1 cellular context compared by ENCODE assay signal in the genomic region with DNA sequence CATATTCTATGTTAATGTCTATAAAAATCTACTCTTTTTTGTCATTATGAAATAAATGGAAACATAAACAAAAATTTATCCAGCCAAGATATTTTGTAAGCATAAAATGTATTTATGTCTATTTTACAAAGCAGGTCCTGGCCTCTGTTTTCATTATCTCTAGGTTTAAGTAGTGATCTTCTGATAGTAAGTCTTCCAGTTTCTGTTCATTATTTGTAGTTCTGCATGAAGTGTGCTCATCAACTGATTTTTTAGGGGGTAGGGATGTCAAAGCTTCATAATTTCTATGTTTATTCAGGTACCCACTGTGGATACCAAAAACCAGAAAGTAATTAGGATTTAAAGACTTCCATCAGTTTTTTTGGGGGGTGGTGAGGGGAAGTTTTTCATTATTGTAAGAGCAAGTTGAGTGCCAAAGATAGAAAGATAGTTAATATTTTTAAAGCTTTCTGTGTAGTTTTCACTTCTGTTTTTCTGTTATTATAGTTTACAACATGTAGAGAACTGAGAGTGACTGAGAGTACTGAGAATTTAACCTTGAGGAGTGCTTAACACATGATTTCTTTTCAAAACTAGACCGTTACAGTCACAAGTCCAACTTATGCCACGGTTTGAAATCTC.
TF ChIP-seq lines count a peak whose summit lies in the region.

No MANE protein-coding gene starts in this region.

TF ChIP-seq in GM12878, 131 proteins besides CTCF, POLR2A, EP300 and RAD21 (continued from another document):
- TF ChIP-seq, protein P1, sequence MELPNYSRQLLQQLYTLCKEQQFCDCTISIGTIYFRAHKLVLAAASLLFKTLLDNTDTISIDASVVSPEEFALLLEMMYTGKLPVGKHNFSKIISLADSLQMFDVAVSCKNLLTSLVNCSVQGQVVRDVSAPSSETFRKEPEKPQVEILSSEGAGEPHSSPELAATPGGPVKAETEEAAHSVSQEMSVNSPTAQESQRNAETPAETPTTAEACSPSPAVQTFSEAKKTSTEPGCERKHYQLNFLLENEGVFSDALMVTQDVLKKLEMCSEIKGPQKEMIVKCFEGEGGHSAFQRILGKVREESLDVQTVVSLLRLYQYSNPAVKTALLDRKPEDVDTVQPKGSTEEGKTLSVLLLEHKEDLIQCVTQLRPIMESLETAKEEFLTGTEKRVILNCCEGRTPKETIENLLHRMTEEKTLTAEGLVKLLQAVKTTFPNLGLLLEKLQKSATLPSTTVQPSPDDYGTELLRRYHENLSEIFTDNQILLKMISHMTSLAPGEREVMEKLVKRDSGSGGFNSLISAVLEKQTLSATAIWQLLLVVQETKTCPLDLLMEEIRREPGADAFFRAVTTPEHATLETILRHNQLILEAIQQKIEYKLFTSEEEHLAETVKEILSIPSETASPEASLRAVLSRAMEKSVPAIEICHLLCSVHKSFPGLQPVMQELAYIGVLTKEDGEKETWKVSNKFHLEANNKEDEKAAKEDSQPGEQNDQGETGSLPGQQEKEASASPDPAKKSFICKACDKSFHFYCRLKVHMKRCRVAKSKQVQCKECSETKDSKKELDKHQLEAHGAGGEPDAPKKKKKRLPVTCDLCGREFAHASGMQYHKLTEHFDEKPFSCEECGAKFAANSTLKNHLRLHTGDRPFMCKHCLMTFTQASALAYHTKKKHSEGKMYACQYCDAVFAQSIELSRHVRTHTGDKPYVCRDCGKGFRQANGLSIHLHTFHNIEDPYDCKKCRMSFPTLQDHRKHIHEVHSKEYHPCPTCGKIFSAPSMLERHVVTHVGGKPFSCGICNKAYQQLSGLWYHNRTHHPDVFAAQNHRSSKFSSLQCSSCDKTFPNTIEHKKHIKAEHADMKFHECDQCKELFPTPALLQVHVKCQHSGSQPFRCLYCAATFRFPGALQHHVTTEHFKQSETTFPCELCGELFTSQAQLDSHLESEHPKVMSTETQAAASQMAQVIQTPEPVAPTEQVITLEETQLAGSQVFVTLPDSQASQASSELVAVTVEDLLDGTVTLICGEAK (IDR thresholded peaks at IDR 0.05; ENCODE audit: borderline replicate concordance) = peak; percentile 40; the same call in 1 of the 2 replicates
- TF ChIP-seq, protein P2, sequence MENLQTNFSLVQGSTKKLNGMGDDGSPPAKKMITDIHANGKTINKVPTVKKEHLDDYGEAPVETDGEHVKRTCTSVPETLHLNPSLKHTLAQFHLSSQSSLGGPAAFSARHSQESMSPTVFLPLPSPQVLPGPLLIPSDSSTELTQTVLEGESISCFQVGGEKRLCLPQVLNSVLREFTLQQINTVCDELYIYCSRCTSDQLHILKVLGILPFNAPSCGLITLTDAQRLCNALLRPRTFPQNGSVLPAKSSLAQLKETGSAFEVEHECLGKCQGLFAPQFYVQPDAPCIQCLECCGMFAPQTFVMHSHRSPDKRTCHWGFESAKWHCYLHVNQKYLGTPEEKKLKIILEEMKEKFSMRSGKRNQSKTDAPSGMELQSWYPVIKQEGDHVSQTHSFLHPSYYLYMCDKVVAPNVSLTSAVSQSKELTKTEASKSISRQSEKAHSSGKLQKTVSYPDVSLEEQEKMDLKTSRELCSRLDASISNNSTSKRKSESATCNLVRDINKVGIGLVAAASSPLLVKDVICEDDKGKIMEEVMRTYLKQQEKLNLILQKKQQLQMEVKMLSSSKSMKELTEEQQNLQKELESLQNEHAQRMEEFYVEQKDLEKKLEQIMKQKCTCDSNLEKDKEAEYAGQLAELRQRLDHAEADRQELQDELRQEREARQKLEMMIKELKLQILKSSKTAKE (IDR thresholded peaks at IDR 0.05; ENCODE audit: low read depth, poor library complexity, severe bottlenecking) = peak; percentile 74
- TF ChIP-seq, protein P3, sequence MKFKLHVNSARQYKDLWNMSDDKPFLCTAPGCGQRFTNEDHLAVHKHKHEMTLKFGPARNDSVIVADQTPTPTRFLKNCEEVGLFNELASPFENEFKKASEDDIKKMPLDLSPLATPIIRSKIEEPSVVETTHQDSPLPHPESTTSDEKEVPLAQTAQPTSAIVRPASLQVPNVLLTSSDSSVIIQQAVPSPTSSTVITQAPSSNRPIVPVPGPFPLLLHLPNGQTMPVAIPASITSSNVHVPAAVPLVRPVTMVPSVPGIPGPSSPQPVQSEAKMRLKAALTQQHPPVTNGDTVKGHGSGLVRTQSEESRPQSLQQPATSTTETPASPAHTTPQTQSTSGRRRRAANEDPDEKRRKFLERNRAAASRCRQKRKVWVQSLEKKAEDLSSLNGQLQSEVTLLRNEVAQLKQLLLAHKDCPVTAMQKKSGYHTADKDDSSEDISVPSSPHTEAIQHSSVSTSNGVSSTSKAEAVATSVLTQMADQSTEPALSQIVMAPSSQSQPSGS (IDR thresholded peaks at IDR 0.05; ENCODE audit: low read length) = peak; percentile 40; the same call in 1 of the 2 replicates
- TF ChIP-seq CHD4 (IDR thresholded peaks at IDR 0.05) (no peak), FOS (IDR thresholded peaks at IDR 0.05; ENCODE audit: borderline replicate concordance, extremely low read depth, insufficient read length) (no peak), ETV6 (conservative IDR thresholded peaks at IDR 0.05 in 1 of 2, IDR thresholded peaks at IDR 0.05 in 1 of 2; ENCODE audit: borderline replicate concordance in 1 of 2, low read depth in 1 of 2) (no peak), MEF2B (IDR thresholded peaks at IDR 0.05; ENCODE audit: partially characterized antibody, poor library complexity, severe bottlenecking) (peak; percentile 86), TCF3 (IDR thresholded peaks at IDR 0.05; ENCODE audit: borderline replicate concordance, insufficient read depth, low read depth, low read length) (no peak), RFX5 (IDR thresholded peaks at IDR 0.05; ENCODE audit: low read depth, low read length) (no peak), NR2C2 (IDR thresholded peaks at IDR 0.05; ENCODE audit: borderline replicate concordance, control insufficient read depth, insufficient read length, low read depth) (no peak), IKZF1 (conservative IDR thresholded peaks at IDR 0.05) (peak; percentile 62), RELA (IDR thresholded peaks at IDR 0.05; ENCODE audit: borderline replicate concordance, partially characterized antibody) (no peak), BCL11A (IDR thresholded peaks at IDR 0.05; ENCODE audit: low read depth, low read length) (0 out of 2 replicates have a peak, but pooled peaks have one; percentile 12), CREM (IDR thresholded peaks at IDR 0.05; ENCODE audit: low read depth) (no peak), SPI1 (IDR thresholded peaks at IDR 0.05; ENCODE audit: borderline replicate concordance, insufficient read depth, low read depth, low read length) (peak; percentile 75), BHLHE40 (IDR thresholded peaks at IDR 0.05; ENCODE audit: borderline replicate concordance in 1 of 2, low read depth in 2 of 2, low read length in 1 of 2) (peak; percentile 36 to 59; a peak in 3 of 4 replicates), NR2F1 (conservative IDR thresholded peaks at IDR 0.05) (0 out of 2 replicates have a peak, but pooled peaks have one; percentile 40), BMI1 (IDR thresholded peaks at IDR 0.05; ENCODE audit: borderline replicate concordance) (peak; percentile 62; the same call in 1 of the 2 replicates), CBX3 (IDR thresholded peaks at IDR 0.05; ENCODE audit: borderline replicate concordance, low read depth) (no peak), RUNX3 (IDR thresholded peaks at IDR 0.05; ENCODE audit: low read length) (0 out of 2 replicates have a peak, but pooled peaks have one; percentile 28), STAT3 (IDR thresholded peaks at IDR 0.05; ENCODE audit: low read depth, low read length) (0 out of 2 replicates have a peak, but pooled peaks have one; percentile 41), ZNF217 (IDR thresholded peaks at IDR 0.05) (peak; percentile 92; the same call in 1 of the 2 replicates), NRF1 (conservative IDR thresholded peaks at IDR 0.05; ENCODE audit: low read depth, low read length) (no peak), SREBF2 (IDR thresholded peaks at IDR 0.05; ENCODE audit: low read length) (no peak), ASH2L (IDR thresholded peaks at IDR 0.05; ENCODE audit: borderline replicate concordance, low read depth) (0 out of 2 replicates have a peak, but pooled peaks have one; percentile 45), TARDBP (IDR thresholded peaks at IDR 0.05; ENCODE audit: borderline replicate concordance) (no peak), JUND (IDR thresholded peaks at IDR 0.05; ENCODE audit: low read depth, low read length) (no peak), MTA3 (IDR thresholded peaks at IDR 0.05; ENCODE audit: borderline replicate concordance, low read length) (no peak)
- TF ChIP-seq, protein P4, sequence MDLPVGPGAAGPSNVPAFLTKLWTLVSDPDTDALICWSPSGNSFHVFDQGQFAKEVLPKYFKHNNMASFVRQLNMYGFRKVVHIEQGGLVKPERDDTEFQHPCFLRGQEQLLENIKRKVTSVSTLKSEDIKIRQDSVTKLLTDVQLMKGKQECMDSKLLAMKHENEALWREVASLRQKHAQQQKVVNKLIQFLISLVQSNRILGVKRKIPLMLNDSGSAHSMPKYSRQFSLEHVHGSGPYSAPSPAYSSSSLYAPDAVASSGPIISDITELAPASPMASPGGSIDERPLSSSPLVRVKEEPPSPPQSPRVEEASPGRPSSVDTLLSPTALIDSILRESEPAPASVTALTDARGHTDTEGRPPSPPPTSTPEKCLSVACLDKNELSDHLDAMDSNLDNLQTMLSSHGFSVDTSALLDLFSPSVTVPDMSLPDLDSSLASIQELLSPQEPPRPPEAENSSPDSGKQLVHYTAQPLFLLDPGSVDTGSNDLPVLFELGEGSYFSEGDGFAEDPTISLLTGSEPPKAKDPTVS (IDR thresholded peaks at IDR 0.05; ENCODE audit: low read depth, low read length) = no peak
- TF ChIP-seq, protein P5, sequence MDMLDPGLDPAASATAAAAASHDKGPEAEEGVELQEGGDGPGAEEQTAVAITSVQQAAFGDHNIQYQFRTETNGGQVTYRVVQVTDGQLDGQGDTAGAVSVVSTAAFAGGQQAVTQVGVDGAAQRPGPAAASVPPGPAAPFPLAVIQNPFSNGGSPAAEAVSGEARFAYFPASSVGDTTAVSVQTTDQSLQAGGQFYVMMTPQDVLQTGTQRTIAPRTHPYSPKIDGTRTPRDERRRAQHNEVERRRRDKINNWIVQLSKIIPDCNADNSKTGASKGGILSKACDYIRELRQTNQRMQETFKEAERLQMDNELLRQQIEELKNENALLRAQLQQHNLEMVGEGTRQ (IDR thresholded peaks at IDR 0.05; ENCODE audit: borderline replicate concordance, low read depth, low read length) = no peak
- TF ChIP-seq, protein P6, sequence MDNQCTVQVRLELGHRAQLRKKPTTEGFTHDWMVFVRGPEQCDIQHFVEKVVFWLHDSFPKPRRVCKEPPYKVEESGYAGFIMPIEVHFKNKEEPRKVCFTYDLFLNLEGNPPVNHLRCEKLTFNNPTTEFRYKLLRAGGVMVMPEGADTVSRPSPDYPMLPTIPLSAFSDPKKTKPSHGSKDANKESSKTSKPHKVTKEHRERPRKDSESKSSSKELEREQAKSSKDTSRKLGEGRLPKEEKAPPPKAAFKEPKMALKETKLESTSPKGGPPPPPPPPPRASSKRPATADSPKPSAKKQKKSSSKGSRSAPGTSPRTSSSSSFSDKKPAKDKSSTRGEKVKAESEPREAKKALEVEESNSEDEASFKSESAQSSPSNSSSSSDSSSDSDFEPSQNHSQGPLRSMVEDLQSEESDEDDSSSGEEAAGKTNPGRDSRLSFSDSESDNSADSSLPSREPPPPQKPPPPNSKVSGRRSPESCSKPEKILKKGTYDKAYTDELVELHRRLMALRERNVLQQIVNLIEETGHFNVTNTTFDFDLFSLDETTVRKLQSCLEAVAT (IDR thresholded peaks at IDR 0.05) = 0 out of 2 replicates have a peak, but pooled peaks have one; percentile 47
- TF ChIP-seq, protein P7, sequence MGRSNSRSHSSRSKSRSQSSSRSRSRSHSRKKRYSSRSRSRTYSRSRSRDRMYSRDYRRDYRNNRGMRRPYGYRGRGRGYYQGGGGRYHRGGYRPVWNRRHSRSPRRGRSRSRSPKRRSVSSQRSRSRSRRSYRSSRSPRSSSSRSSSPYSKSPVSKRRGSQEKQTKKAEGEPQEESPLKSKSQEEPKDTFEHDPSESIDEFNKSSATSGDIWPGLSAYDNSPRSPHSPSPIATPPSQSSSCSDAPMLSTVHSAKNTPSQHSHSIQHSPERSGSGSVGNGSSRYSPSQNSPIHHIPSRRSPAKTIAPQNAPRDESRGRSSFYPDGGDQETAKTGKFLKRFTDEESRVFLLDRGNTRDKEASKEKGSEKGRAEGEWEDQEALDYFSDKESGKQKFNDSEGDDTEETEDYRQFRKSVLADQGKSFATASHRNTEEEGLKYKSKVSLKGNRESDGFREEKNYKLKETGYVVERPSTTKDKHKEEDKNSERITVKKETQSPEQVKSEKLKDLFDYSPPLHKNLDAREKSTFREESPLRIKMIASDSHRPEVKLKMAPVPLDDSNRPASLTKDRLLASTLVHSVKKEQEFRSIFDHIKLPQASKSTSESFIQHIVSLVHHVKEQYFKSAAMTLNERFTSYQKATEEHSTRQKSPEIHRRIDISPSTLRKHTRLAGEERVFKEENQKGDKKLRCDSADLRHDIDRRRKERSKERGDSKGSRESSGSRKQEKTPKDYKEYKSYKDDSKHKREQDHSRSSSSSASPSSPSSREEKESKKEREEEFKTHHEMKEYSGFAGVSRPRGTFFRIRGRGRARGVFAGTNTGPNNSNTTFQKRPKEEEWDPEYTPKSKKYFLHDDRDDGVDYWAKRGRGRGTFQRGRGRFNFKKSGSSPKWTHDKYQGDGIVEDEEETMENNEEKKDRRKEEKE (IDR thresholded peaks at IDR 0.05) = no peak
- TF ChIP-seq, protein P8, sequence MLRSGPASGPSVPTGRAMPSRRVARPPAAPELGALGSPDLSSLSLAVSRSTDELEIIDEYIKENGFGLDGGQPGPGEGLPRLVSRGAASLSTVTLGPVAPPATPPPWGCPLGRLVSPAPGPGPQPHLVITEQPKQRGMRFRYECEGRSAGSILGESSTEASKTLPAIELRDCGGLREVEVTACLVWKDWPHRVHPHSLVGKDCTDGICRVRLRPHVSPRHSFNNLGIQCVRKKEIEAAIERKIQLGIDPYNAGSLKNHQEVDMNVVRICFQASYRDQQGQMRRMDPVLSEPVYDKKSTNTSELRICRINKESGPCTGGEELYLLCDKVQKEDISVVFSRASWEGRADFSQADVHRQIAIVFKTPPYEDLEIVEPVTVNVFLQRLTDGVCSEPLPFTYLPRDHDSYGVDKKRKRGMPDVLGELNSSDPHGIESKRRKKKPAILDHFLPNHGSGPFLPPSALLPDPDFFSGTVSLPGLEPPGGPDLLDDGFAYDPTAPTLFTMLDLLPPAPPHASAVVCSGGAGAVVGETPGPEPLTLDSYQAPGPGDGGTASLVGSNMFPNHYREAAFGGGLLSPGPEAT (IDR thresholded peaks at IDR 0.05; ENCODE audit: low read depth) = peak; percentile 88
- TF ChIP-seq, protein P9, sequence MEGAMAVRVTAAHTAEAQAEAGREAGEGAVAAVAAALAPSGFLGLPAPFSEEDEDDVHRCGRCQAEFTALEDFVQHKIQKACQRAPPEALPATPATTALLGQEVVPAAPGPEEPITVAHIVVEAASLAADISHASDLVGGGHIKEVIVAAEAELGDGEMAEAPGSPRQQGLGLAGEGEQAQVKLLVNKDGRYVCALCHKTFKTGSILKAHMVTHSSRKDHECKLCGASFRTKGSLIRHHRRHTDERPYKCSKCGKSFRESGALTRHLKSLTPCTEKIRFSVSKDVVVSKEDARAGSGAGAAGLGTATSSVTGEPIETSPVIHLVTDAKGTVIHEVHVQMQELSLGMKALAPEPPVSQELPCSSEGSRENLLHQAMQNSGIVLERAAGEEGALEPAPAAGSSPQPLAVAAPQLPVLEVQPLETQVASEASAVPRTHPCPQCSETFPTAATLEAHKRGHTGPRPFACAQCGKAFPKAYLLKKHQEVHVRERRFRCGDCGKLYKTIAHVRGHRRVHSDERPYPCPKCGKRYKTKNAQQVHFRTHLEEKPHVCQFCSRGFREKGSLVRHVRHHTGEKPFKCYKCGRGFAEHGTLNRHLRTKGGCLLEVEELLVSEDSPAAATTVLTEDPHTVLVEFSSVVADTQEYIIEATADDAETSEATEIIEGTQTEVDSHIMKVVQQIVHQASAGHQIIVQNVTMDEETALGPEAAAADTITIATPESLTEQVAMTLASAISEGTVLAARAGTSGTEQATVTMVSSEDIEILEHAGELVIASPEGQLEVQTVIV (IDR thresholded peaks at IDR 0.05; ENCODE audit: borderline replicate concordance, partially characterized antibody) = no peak
TF ChIP-seq in GM12878: peak in this region for 31.
